Comparison of ENCODE assay signal across 12 cellular contexts in genomic region chr7:50436133-50436802, GRCh38. TPM values are rescaled to one million over a fixed set of nuclear protein-coding genes. Genes with fewer than 3 reads are reported as not detected.
DNase-seq lines count a peak whose midpoint lies in the region; ATAC-seq, FAIRE-seq and TF ChIP-seq lines count a peak whose summit lies in the region.
"Had no signal": no experiment of that assay in that cellular context is flagged by ENCODE, and none has a peak within 500 bp of the region (broad histone marks: within the 10 kb centered on the region; RNA-seq: fewer than 3 reads in every experiment).

No MANE protein-coding gene starts in this region.

- H4K20me1 ChIP-seq in PC-9 (ENCODE audit: insufficient read depth) (no peaks in the 10 kb centered on the region), endothelial cell of umbilical vein (replicated peaks; ENCODE audit: control insufficient read depth, extremely low read depth, insufficient read depth, low read length) (no peaks in the 10 kb centered on the region), osteoblast (ENCODE audit: insufficient read depth, low read length) (no peaks in the 10 kb centered on the region)

- H3K9me3 ChIP-seq in PC-9 (ENCODE audit: insufficient read depth, low read depth) (no peaks in the 10 kb centered on the region), endothelial cell of umbilical vein (replicated peaks; ENCODE audit: control insufficient read depth, insufficient read depth, low read length) (no peaks in the 10 kb centered on the region), osteoblast (ENCODE audit: low read depth, low read length) (no peaks in the 10 kb centered on the region)

- H3K36me3 ChIP-seq in PC-9 (ENCODE audit: low read depth) (0 out of 2 replicates have a peak, but pooled peaks cover 10% of the 10 kb centered on the region), endothelial cell of umbilical vein (ENCODE audit: control insufficient read depth in 2 of 2, extremely low read depth in 1 of 2, insufficient read depth in 2 of 2, low read length in 2 of 2) (peaks cover 6 to 9% of the 10 kb centered on the region in 2 experiments), osteoblast (ENCODE audit: insufficient read depth, low read length) (no peaks in the 10 kb centered on the region)

- no peak overlapping the region for H3K9ac ChIP-seq in endothelial cell of umbilical vein (replicated peaks; ENCODE audit: extremely low read depth, insufficient read depth, low read length)

- dilution Hi-C loops in endothelial cell of umbilical vein (cut with MboI; ENCODE audit: extremely low pct_ligation_motif_present, low sequenced_read_pairs), result no loop called here

- intact Hi-C loops in PC-9 (cut with micrococcal nuclease; ENCODE audit: unreplicated experiment), result no loop called here
- intact Hi-C loops in endothelial cell of umbilical vein (cut with micrococcal nuclease), result no loop called here

- H3K4me1 ChIP-seq in PC-9 (replicated peaks; ENCODE audit: insufficient read depth), result peaks cover 17% of the 10 kb centered on the region
- H3K4me1 ChIP-seq in endothelial cell of umbilical vein (ENCODE audit: control insufficient read depth, extremely low read depth, insufficient read depth, low read length), result peaks cover 11% of the 10 kb centered on the region
- H3K4me1 ChIP-seq in osteoblast (ENCODE audit: insufficient read depth, low read length), result peaks cover 18% of the 10 kb centered on the region

- BruUV-seq in PC-9 (replicated peaks; lab: Mats Ljungman, UMichigan) (no TSS peak), endothelial cell of umbilical vein (replicated peaks; lab: Mats Ljungman, UMichigan) (TSS peak; percentile 27)

- H2AFZ ChIP-seq in PC-9 (no peak overlapping the region), endothelial cell of umbilical vein (ENCODE audit: low read depth, low read length) (no peak overlapping the region), osteoblast (ENCODE audit: low read length) (no peak overlapping the region)

- H3K4me3 ChIP-seq in PC-9, result no peak overlapping the region
- H3K4me3 ChIP-seq in endothelial cell of umbilical vein (replicated peaks in 1 of 3; ENCODE audit: insufficient read depth in 1 of 3, low read depth in 1 of 3, low read length in 3 of 3), result no peak overlapping the region
- H3K4me3 ChIP-seq in osteoblast (ENCODE audit: insufficient read depth, low read length), result no peak overlapping the region

- no peaks in the 10 kb centered on the region for H3K79me2 ChIP-seq in PC-9 (ENCODE audit: low read depth)
- peaks cover 4% of the 10 kb centered on the region for H3K79me2 ChIP-seq in endothelial cell of umbilical vein (ENCODE audit: control insufficient read depth, insufficient read depth, low read length)
- no peaks in the 10 kb centered on the region for H3K79me2 ChIP-seq in osteoblast (ENCODE audit: insufficient read depth, low read length)

- H3K27me3 ChIP-seq in PC-9 (ENCODE audit: insufficient read depth, low read depth) (no peaks in the 10 kb centered on the region), endothelial cell of umbilical vein (ENCODE audit: control insufficient read depth in 2 of 2, insufficient read depth in 2 of 2, low read length in 2 of 2) (no peaks in the 10 kb centered on the region), osteoblast (ENCODE audit: insufficient read depth, low read length) (no peaks in the 10 kb centered on the region)

- H3F3A ChIP-seq in PC-9 (ENCODE audit: insufficient read depth, low read depth), result peaks cover 10% of the 10 kb centered on the region

- H3K4me2 ChIP-seq in PC-9, result peak overlapping the region; percentile 26; the same call in 1 of the 2 replicates
- H3K4me2 ChIP-seq in endothelial cell of umbilical vein (ENCODE audit: insufficient read depth, low read length), result no peak overlapping the region
- no peak overlapping the region for H3K4me2 ChIP-seq in osteoblast (ENCODE audit: insufficient read depth, low read length)

- no peak for TF ChIP-seq POLR2A in endothelial cell of umbilical vein (IDR thresholded peaks at IDR 0.05; ENCODE audit: low read depth, low read length)

- TF ChIP-seq CTCF in PC-9 (conservative IDR thresholded peaks at IDR 0.05) (no peak), endothelial cell of umbilical vein (IDR thresholded peaks at IDR 0.05; ENCODE audit: extremely low read depth in 1 of 2, insufficient read depth in 1 of 2, low read depth in 1 of 2, low read length in 2 of 2) (no peak), osteoblast (IDR thresholded peaks at IDR 0.05; ENCODE audit: extremely low read depth, low read depth, low read length) (no peak)

- no peak for ATAC-seq in HG03108 (IDR thresholded peaks at IDR 0.05; ENCODE audit: unreplicated experiment)

- no peak for FAIRE-seq in endothelial cell of umbilical vein (lab: Jason Lieb, UNC)
- FAIRE-seq: GM18507 had no signal

- H3K9me1 ChIP-seq in endothelial cell of umbilical vein (replicated peaks; ENCODE audit: control insufficient read depth, extremely low read depth, insufficient read depth, low read length), result no peaks in the 10 kb centered on the region

- H3K27ac ChIP-seq in PC-9 (peak overlapping the region; percentile 85), endothelial cell of umbilical vein (ENCODE audit: insufficient read depth, low read depth, low read length) (peak overlapping the region; percentile 52), osteoblast (ENCODE audit: low read depth, low read length) (peak overlapping the region; percentile 67)

- DNase-seq in GM03348 (ENCODE audit: low spot score) (peak; percentile 47), PC-9 (peak; percentile 36 to 80), endothelial cell of umbilical vein (ENCODE audit: low read depth, low spot score) (peak; percentile 43), osteoblast (ENCODE audit: insufficient read length, low spot score, missing footprints) (no peak), HuH-7.5 (ENCODE audit: low spot score) (no peak), NCI-H345 (lab: John Stamatoyannopoulos, UW) (no peak)
- no peak for DNase-seq in activated CD4-positive, alpha-beta T cell treated with anti-CD3 and anti-CD28 coated beads for 48 hours
- DNase-seq: activated CD4-positive, CD25-positive, alpha-beta regulatory T cell treated with anti-CD3 and anti-CD28 coated beads, Interleukin-2, amount 50 U/mL, for 72 hours; activated effector memory CD4-positive, alpha-beta T cell treated with anti-CD3 and anti-CD28 coated beads, Interleukin-2, amount 50 U/mL, for 16 hours; NCI-H2107 had no signal

- no peaks in the 10 kb centered on the region; the same call in 1 of the 2 replicates for H3K9me2 ChIP-seq in PC-9 (ENCODE audit: insufficient read depth)

- CTCF ChIA-PET in PC-9 (lab: Charles Lee), result no interaction called here
- CTCF ChIA-PET in endothelial cell of umbilical vein (lab: Charles Lee), result interaction anchor here (0.7 to 1.6 kb wide), 6 partner anchors 10 to 231 kb away, joined by 3 to 5 read pairs (median 4); no protein-coding TSS in a partner anchor

- POLR2A ChIA-PET in PC-9 (lab: Charles Lee; ENCODE audit: unreplicated experiment), result no interaction called here
- POLR2A ChIA-PET in endothelial cell of umbilical vein (lab: Charles Lee), result interaction anchor here (0.6 kb wide), 1 partner anchor 157 kb away, joined by 3 read pairs; no protein-coding TSS in a partner anchor

TF ChIP-seq in endothelial cell of umbilical vein, 7 proteins besides CTCF, POLR2A, EP300 and RAD21:
- TF ChIP-seq MAX (IDR thresholded peaks at IDR 0.05; ENCODE audit: insufficient read depth, insufficient read length) (no peak), JUN (IDR thresholded peaks at IDR 0.05; ENCODE audit: borderline replicate concordance, insufficient read depth, insufficient read length, low read depth) (peak; percentile 18), EZH2 (IDR thresholded peaks at IDR 0.05; ENCODE audit: borderline replicate concordance, low read depth, low read length, severe bottlenecking) (no peak), GATA2 (IDR thresholded peaks at IDR 0.05; ENCODE audit: insufficient read depth, insufficient read length, low read depth, low read length) (no peak), POLR2AphosphoS5 (IDR thresholded peaks at IDR 0.05; ENCODE audit: insufficient read depth, low read depth, low read length) (no peak), FOS (IDR thresholded peaks at IDR 0.05; ENCODE audit: borderline replicate concordance, insufficient read depth, low read length) (peak; percentile 61), MYC (IDR thresholded peaks at IDR 0.05; ENCODE audit: low read depth, low read length) (no peak)

RNA-seq across cellular contexts. Expression of gene FIGNL1, which starts 13.9 kb away (rescaled TPM):
- total RNA-seq in PC-9 (2021), result 18.7 and 25.7 TPM in 2 replicates
- 37.2 and 49.3 TPM in 2 replicates for total RNA-seq in endothelial cell of umbilical vein
- polyA plus RNA-seq in endothelial cell of umbilical vein, result 18.7 and 20.8 TPM in 2 replicates
- polyA plus RNA-seq in endothelial cell of umbilical vein (2011; cell fraction: cytosol; rRNA removed), result 19.1 and 21.0 TPM in 2 replicates
- 32.3 and 49.8 TPM in 2 replicates for polyA plus RNA-seq in endothelial cell of umbilical vein (2011; cell fraction: nucleus; rRNA removed)
- polyA plus RNA-seq in endothelial cell of umbilical vein (2012), result 11.0 and 22.1 TPM in 2 replicates
- polyA minus RNA-seq in endothelial cell of umbilical vein, result 42.4 and 43.5 TPM in 2 replicates
- polyA minus RNA-seq in endothelial cell of umbilical vein (2011; cell fraction: cytosol; rRNA and poly(A)+ RNA removed), result 18.8 TPM
- polyA minus RNA-seq in endothelial cell of umbilical vein (2011; cell fraction: nucleus; rRNA and poly(A)+ RNA removed), result 30.0 and 53.6 TPM in 2 replicates
- total RNA-seq in osteoblast, result 5.9 and 6.5 TPM in 2 replicates

Comparison
In these comparisons a context has a peak if more than half of its experiments do, and no peak if none do; other contexts are left out.
1. DNase-seq: peak in GM03348 (single experiment), PC-9 (2 of 2) and endothelial cell of umbilical vein (single experiment); none in osteoblast (single experiment), activated CD4-positive, alpha-beta T cell treated with anti-CD3 and anti-CD28 coated beads for 48 hours (single experiment), HuH-7.5 (single experiment) and NCI-H345 (single experiment).
2. Peak in every context shown above with its lines, with median percentiles within 50 percentile points of each other: H3K27ac ChIP-seq.